In the genomic region with DNA sequence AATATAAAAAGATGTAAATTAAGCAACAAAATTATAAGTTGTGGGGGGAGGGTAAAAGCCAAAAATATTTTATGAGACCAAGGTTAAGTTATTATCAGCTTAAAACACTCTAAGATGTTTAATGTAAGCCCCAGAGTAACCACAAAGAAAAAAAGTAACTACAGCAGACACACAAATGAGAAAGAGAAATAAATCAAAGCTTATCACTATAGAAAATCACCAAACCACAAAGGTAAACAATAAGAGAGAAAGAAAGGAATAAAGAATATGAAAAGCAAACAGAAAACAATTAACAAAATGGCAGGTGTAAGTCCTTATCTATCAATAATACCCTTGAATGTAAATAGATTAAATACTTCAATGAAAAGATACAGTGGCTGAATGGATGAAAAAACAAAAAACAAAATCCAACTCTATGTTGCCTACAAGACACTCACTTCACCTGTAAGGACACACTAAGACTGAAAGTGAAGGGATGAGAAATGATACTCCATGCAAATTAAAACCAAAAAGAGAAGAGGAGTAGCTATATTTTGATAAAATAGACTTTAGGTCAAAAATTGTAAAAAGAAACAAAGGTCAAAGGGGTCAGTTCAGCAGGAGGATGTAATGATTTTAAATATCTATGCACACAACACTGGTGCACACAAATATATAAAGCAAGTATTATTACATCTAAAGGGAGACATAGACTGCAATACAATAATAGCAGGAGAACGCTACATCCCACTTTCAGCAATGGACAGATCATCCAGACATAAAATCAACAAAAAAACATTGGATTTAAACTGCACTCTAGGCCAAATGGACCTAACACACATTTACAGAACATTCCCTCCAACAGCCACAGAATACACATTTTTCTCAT, we compare ENCODE assay signal across 15 cellular contexts.
DNase-seq lines count a peak whose midpoint lies in the region; ATAC-seq lines count a peak whose summit lies in the region.
"Had no signal": no experiment of that assay in that cellular context is flagged by ENCODE, and none has a peak within 500 bp of the region (broad histone marks: within the 10 kb centered on the region; RNA-seq: fewer than 3 reads in every experiment).

No MANE protein-coding gene starts in this region.

- DNase-seq in CD8-positive, alpha-beta memory T cell: no peak
- DNase-seq in T-helper 17 cell (no peak), substantia nigra (lab: John Stamatoyannopoulos, UW) (no peak), G401 (ENCODE audit: low spot score) (no peak), SW480 (ENCODE audit: low spot score) (no peak)
- DNase-seq: activated T-cell treated with anti-CD3 and anti-CD28 coated beads, Interleukin-2, amount 50 U/mL, for 1 hour; left lung; MV-4-11; naive thymus-derived CD8-positive, alpha-beta T cell; NCI-H446 treated with DMSO at 0.1 percent for 48 hours; RPMI8226; tibial artery had no signal

- POLR2A ChIA-PET in CD8-positive, alpha-beta memory T cell (lab: Charles Lee): no interaction called here

- H3K9me3 Mint-ChIP-seq in CD8-positive, alpha-beta memory T cell: no peaks in the 10 kb centered on the region

- peak overlapping the region in 5 of 8 donors; percentile 3 to 75 (median 42) for H3K27ac Mint-ChIP-seq in CD8-positive, alpha-beta memory T cell
- H3K27ac Mint-ChIP-seq in T-helper 17 cell: peak overlapping the region; percentile 2

- no peak overlapping the region for H3K27ac ChIP-seq in CD8-positive, alpha-beta memory T cell (ENCODE audit: low read depth, low read length)
- H3K27ac ChIP-seq in substantia nigra (ENCODE audit: low read depth, low read length, poor library complexity, severe bottlenecking): no peak overlapping the region
- H3K27ac ChIP-seq: left lung, tibial artery had no signal

- H3K4me3 Mint-ChIP-seq in CD8-positive, alpha-beta memory T cell: no peak overlapping the region
- H3K4me3 Mint-ChIP-seq in T-helper 17 cell: no peak overlapping the region
- H3K4me3 Mint-ChIP-seq: naive thymus-derived CD8-positive, alpha-beta T cell had no signal

- peaks cover 24 to 61% (median 25%) of the 10 kb centered on the region in 3 donors for H3K36me3 Mint-ChIP-seq in CD8-positive, alpha-beta memory T cell
- H3K36me3 Mint-ChIP-seq in T-helper 17 cell (ENCODE audit: low read depth): peaks cover 6% of the 10 kb centered on the region

- ATAC-seq in GM18868 (IDR thresholded peaks at IDR 0.05; ENCODE audit: unreplicated experiment): peak; percentile 77
- peak; percentile 71 for ATAC-seq in HG02885 (IDR thresholded peaks at IDR 0.05; ENCODE audit: poor library complexity, unreplicated experiment)
- no peak for ATAC-seq in T-helper 17 cell
- no peak for ATAC-seq in HG02973 (IDR thresholded peaks at IDR 0.05; ENCODE audit: unreplicated experiment)
- ATAC-seq: left lung; naive thymus-derived CD8-positive, alpha-beta T cell had no signal

- H3K27me3 Mint-ChIP-seq in CD8-positive, alpha-beta memory T cell: no peaks in the 10 kb centered on the region
- no peaks in the 10 kb centered on the region for H3K27me3 Mint-ChIP-seq in T-helper 17 cell
- H3K27me3 Mint-ChIP-seq: naive thymus-derived CD8-positive, alpha-beta T cell had no signal

- in situ Hi-C loops in G401 (cut with HindIII; ENCODE audit: low sequenced_read_pairs): no loop called here

- H3K9me3 ChIP-seq in CD8-positive, alpha-beta memory T cell (ENCODE audit: low read length): no peaks in the 10 kb centered on the region
- no peaks in the 10 kb centered on the region for H3K9me3 ChIP-seq in T-helper 17 cell (ENCODE audit: control insufficient read depth, low read length, poor library complexity, severe bottlenecking)
- H3K9me3 ChIP-seq: left lung had no signal

- peaks cover 19 to 33% (median 31%) of the 10 kb centered on the region in 3 donors for H3K4me1 Mint-ChIP-seq in CD8-positive, alpha-beta memory T cell
- peaks cover 15% of the 10 kb centered on the region for H3K4me1 Mint-ChIP-seq in T-helper 17 cell

- no peak overlapping the region for H3K4me3 ChIP-seq in CD8-positive, alpha-beta memory T cell (ENCODE audit: low read length)
- H3K4me3 ChIP-seq: left lung, tibial artery had no signal

- H3K36me3 ChIP-seq in CD8-positive, alpha-beta memory T cell (ENCODE audit: insufficient read depth, low read length): peaks cover 7% of the 10 kb centered on the region

- no peaks in the 10 kb centered on the region for H3K27me3 ChIP-seq in CD8-positive, alpha-beta memory T cell (ENCODE audit: insufficient read depth, low read length, poor library complexity, severe bottlenecking)
- H3K27me3 ChIP-seq: left lung, tibial artery had no signal

- CTCF ChIA-PET in CD8-positive, alpha-beta memory T cell (lab: Charles Lee): no interaction called here

- no peaks in the 10 kb centered on the region for H3K4me1 ChIP-seq in CD8-positive, alpha-beta memory T cell (ENCODE audit: insufficient read depth, low read length)
- H3K4me1 ChIP-seq: left lung, tibial artery had no signal

Comparison
In these comparisons a context has a peak if more than half of its experiments do, and no peak if none do; other contexts are left out.
1. ATAC-seq: peak in GM18868 (single experiment) and HG02885 (single experiment); none in T-helper 17 cell (single experiment) and HG02973 (single experiment).